In genomic region chr2:43021791-43022500, GRCh38 we compare ENCODE assay signal across 9 cellular contexts.
DNase-seq lines count a peak whose midpoint lies in the region; ATAC-seq, FAIRE-seq and TF ChIP-seq lines count a peak whose summit lies in the region.
"Had no signal": no experiment of that assay in that cellular context is flagged by ENCODE, and none has a peak within 500 bp of the region (broad histone marks: within the 10 kb centered on the region; RNA-seq: fewer than 3 reads in every experiment).

No MANE protein-coding gene starts in this region.

- no peaks in the 10 kb centered on the region for H3K4me1 Mint-ChIP-seq in activated T-helper 1 cell treated with anti-CD3 and anti-CD28 coated beads, Interleukin-12 subunit alpha, Interleukin-12 subunit beta, Interleukin-2, Interleukin-4 antibody, amounts not matched to agents 30 ng/mL and 10 ng/mL and 1 ng/mL, durations not matched to agents 14 hours and 24 hours and 36 hours (ENCODE audit: low read depth)

- H3K27me3 Mint-ChIP-seq in activated T-helper 1 cell treated with anti-CD3 and anti-CD28 coated beads, Interleukin-12 subunit alpha, Interleukin-12 subunit beta, Interleukin-2, Interleukin-4 antibody, amounts not matched to agents 30 ng/mL and 10 ng/mL and 1 ng/mL, durations not matched to agents 14 hours and 24 hours and 36 hours (ENCODE audit: insufficient read depth) = no peaks in the 10 kb centered on the region

- no peak for FAIRE-seq in pancreas (lab: Jason Lieb, UNC)

- H3K9me3 Mint-ChIP-seq in activated T-helper 1 cell treated with anti-CD3 and anti-CD28 coated beads, Interleukin-12 subunit alpha, Interleukin-12 subunit beta, Interleukin-2, Interleukin-4 antibody, amounts not matched to agents 30 ng/mL and 10 ng/mL and 1 ng/mL, durations not matched to agents 14 hours and 24 hours and 36 hours = peaks cover 10% of the 10 kb centered on the region

- peak; percentile 22 to 56 (median 44) for ATAC-seq in pancreas
- ATAC-seq in HG03439 (IDR thresholded peaks at IDR 0.05; ENCODE audit: unreplicated experiment) = no peak
- ATAC-seq: Panc1 had no signal

- no peaks in the 10 kb centered on the region for H3K36me3 ChIP-seq in pancreas

- H3K4me3 ChIP-seq in fibroblast of the aortic adventitia (ENCODE audit: low read depth, low read length) (no peak overlapping the region), pancreas (no peak overlapping the region)

- peak overlapping the region in 2 of 4 donors; percentile 61 to 66 for H3K27ac ChIP-seq in pancreas

- TF ChIP-seq CTCF in GM12872 (IDR thresholded peaks at IDR 0.05; ENCODE audit: insufficient read depth, low read depth, low read length) (0 out of 3 replicates have a peak, but pooled peaks have one; percentile 25), fibroblast of the aortic adventitia (IDR thresholded peaks at IDR 0.05; ENCODE audit: insufficient read depth, low read length) (peak; percentile 38), pancreas (IDR thresholded peaks at IDR 0.05) (peak in 3 of 4 donors; percentile 7 to 25 (median 13))

- no peaks in the 10 kb centered on the region for H3K9me3 ChIP-seq in pancreas

- intact Hi-C loops in pancreas (cut with DNase I) = no loop called here
- intact Hi-C loops in activated T-helper 1 cell treated with anti-CD3 and anti-CD28 coated beads, Interleukin-12 subunit alpha, Interleukin-12 subunit beta, Interleukin-2, Interleukin-4 antibody, amounts not matched to agents 30 ng/mL and 10 ng/mL and 1 ng/mL, durations not matched to agents 14 hours and 24 hours and 36 hours (cut with micrococcal nuclease) = no loop called here

- H3K27me3 ChIP-seq in pancreas = no peaks in the 10 kb centered on the region

- no peak overlapping the region for H3K27ac Mint-ChIP-seq in activated T-helper 1 cell treated with anti-CD3 and anti-CD28 coated beads, Interleukin-12 subunit alpha, Interleukin-12 subunit beta, Interleukin-2, Interleukin-4 antibody, amounts not matched to agents 30 ng/mL and 10 ng/mL and 1 ng/mL, durations not matched to agents 14 hours and 24 hours and 36 hours

- H3K4me3 Mint-ChIP-seq in activated T-helper 1 cell treated with anti-CD3 and anti-CD28 coated beads, Interleukin-12 subunit alpha, Interleukin-12 subunit beta, Interleukin-2, Interleukin-4 antibody, amounts not matched to agents 30 ng/mL and 10 ng/mL and 1 ng/mL, durations not matched to agents 14 hours and 24 hours and 36 hours = no peak overlapping the region

- DNase-seq in RPMI7951 (ENCODE audit: low read depth) (peak; percentile 31), fibroblast of the aortic adventitia (ENCODE audit: low read depth) (no peak), pancreas (peak in 5 of 6 donors; percentile 43 to 77 (median 70)), DMS114 treated with DMSO at 0.1 percent for 48 hours (lab: John Stamatoyannopoulos, UW; ENCODE audit: unreplicated experiment) (no peak), NCI-H345 (lab: John Stamatoyannopoulos, UW) (no peak)
- DNase-seq in activated T-helper 1 cell treated with anti-CD3 and anti-CD28 coated beads, Interleukin-12 subunit alpha, Interleukin-12 subunit beta, Interleukin-2, Interleukin-4 antibody, amounts not matched to agents 30 ng/mL and 10 ng/mL and 1 ng/mL, durations not matched to agents 14 hours and 24 hours and 36 hours (ENCODE audit: low spot score) = no peak

- peaks cover 8 to 21% (median 20%) of the 10 kb centered on the region in 3 donors for H3K4me1 ChIP-seq in pancreas

- H3K36me3 Mint-ChIP-seq in activated T-helper 1 cell treated with anti-CD3 and anti-CD28 coated beads, Interleukin-12 subunit alpha, Interleukin-12 subunit beta, Interleukin-2, Interleukin-4 antibody, amounts not matched to agents 30 ng/mL and 10 ng/mL and 1 ng/mL, durations not matched to agents 14 hours and 24 hours and 36 hours (ENCODE audit: low read depth) = peaks cover 2% of the 10 kb centered on the region

- WGBS in pancreas, 2 donors = 73 to 75% methylated on average over 13 to 19 of the region's 19 CpGs

Comparison
In these comparisons a context has a peak if more than half of its experiments do, and no peak if none do; other contexts are left out.
1. DNase-seq: peak in RPMI7951 (single experiment) and pancreas (5 of 6); none in fibroblast of the aortic adventitia (single experiment), DMS114 treated with DMSO at 0.1 percent for 48 hours (single experiment), activated T-helper 1 cell treated with anti-CD3 and anti-CD28 coated beads, Interleukin-12 subunit alpha, Interleukin-12 subunit beta, Interleukin-2, Interleukin-4 antibody, amounts not matched to agents 30 ng/mL and 10 ng/mL and 1 ng/mL, durations not matched to agents 14 hours and 24 hours and 36 hours (single experiment) and NCI-H345 (single experiment).
2. Peak in every context shown above with its lines, with median percentiles within 50 percentile points of each other: CTCF ChIP-seq.